Comparison of ENCODE assay signal across 11 cellular contexts in genomic region chr4:8242782-8243556, GRCh38. TPM values are rescaled to one million over a fixed set of nuclear protein-coding genes. Genes with fewer than 3 reads are reported as not detected.
DNase-seq lines count a peak whose midpoint lies in the region; ATAC-seq and TF ChIP-seq lines count a peak whose summit lies in the region.
"Had no signal": no experiment of that assay in that cellular context is flagged by ENCODE, and none has a peak within 500 bp of the region (broad histone marks: within the 10 kb centered on the region; RNA-seq: fewer than 3 reads in every experiment).

No MANE protein-coding gene starts in this region.

- peak overlapping the region; percentile 93 for H2AFZ ChIP-seq in GM23338

- intact Hi-C loops in sigmoid colon (cut with DNase I) = loop anchor here (1.0 to 5.0 kb wide), 2 partner anchors 160 to 349 kb away; partner anchors contain the start of gene CPZ

- H3K4me1 ChIP-seq in GM23338 (ENCODE audit: insufficient read depth) (no peaks in the 10 kb centered on the region), adipocyte (ENCODE audit: control insufficient read depth, insufficient read depth, low read length) (peaks cover 30% of the 10 kb centered on the region), right atrium auricular region (peaks cover 0 to 29% of the 10 kb centered on the region in 2 donors), sigmoid colon (peaks cover 0 to 12% (median 11%) of the 10 kb centered on the region in 4 donors)

- H3K4me3 ChIP-seq in GM23338 (no peak overlapping the region), adipocyte (ENCODE audit: low read length) (no peak overlapping the region), right atrium auricular region (no peak overlapping the region), sigmoid colon (no peak overlapping the region)
- H3K4me3 ChIP-seq: lung, MG63 had no signal

- H4K20me1 ChIP-seq in GM23338 (replicated peaks; ENCODE audit: insufficient read depth) = no peaks in the 10 kb centered on the region

- 77 to 87% methylated on average over 10 of the region's 10 CpGs for WGBS in sigmoid colon, 2 donors

- H3K27me3 ChIP-seq in GM23338 (ENCODE audit: insufficient read depth) (no peaks in the 10 kb centered on the region), adipocyte (replicated peaks; ENCODE audit: control insufficient read depth, insufficient read depth, low read length) (no peaks in the 10 kb centered on the region), right atrium auricular region (no peaks in the 10 kb centered on the region), sigmoid colon (no peaks in the 10 kb centered on the region)
- H3K27me3 ChIP-seq: MG63 had no signal

- no peak overlapping the region for H3K27ac Mint-ChIP-seq in GM23338

- H3K27ac ChIP-seq in GM23338 (ENCODE audit: low read depth) (no peak overlapping the region), right atrium auricular region (peak overlapping the region; percentile 8 to 66), sigmoid colon (peak overlapping the region in 3 of 4 donors; percentile 2 to 49 (median 43))

- TF ChIP-seq EP300 in sigmoid colon (IDR thresholded peaks at IDR 0.05) = no peak

- no peak for ATAC-seq in GM23338
- ATAC-seq in activated CD4-positive, CD25-positive, alpha-beta regulatory T cell treated with anti-CD3 and anti-CD28 coated beads, Interleukin-2, amount 50 U/mL, for 24 hours = no peak
- ATAC-seq in GM21825 (IDR thresholded peaks at IDR 0.05; ENCODE audit: unreplicated experiment) = no peak

- peaks cover 5% of the 10 kb centered on the region; the same call in 1 of the 3 replicates for H3K4me1 Mint-ChIP-seq in GM23338

- H3K9me2 ChIP-seq in GM23338 (ENCODE audit: insufficient read depth) = no peaks in the 10 kb centered on the region

- in situ Hi-C loops in G401 (cut with HindIII; ENCODE audit: low sequenced_read_pairs) = no loop called here

- no peak for DNase-seq in GM23338 (ENCODE audit: low spot score)
- no peak for DNase-seq in adipocyte (ENCODE audit: low read depth)
- DNase-seq in right atrium auricular region (ENCODE audit: low spot score) = no peak
- no peak for DNase-seq in sigmoid colon
- DNase-seq in G401 (ENCODE audit: low spot score) = no peak
- DNase-seq in NCI-H1694 treated with DMSO at 0.1 percent for 48 hours (lab: John Stamatoyannopoulos, UW) = no peak

- no peaks in the 10 kb centered on the region for H3K36me3 ChIP-seq in GM23338 (ENCODE audit: insufficient read depth)
- H3K36me3 ChIP-seq in adipocyte (ENCODE audit: control insufficient read depth, insufficient read depth, low read length, severe bottlenecking) = no peaks in the 10 kb centered on the region
- no peaks in the 10 kb centered on the region for H3K36me3 ChIP-seq in right atrium auricular region
- H3K36me3 ChIP-seq in sigmoid colon = no peaks in the 10 kb centered on the region
- H3K36me3 ChIP-seq: MG63 had no signal

- H3K4me3 Mint-ChIP-seq in GM23338 = no peak overlapping the region
- H3K4me3 Mint-ChIP-seq: neural crest cell had no signal

- no peaks in the 10 kb centered on the region for H3K9me3 Mint-ChIP-seq in GM23338
- H3K9me3 Mint-ChIP-seq: neural crest cell had no signal

- no peaks in the 10 kb centered on the region for H3K9me3 ChIP-seq in adipocyte (ENCODE audit: control insufficient read depth, low read length)
- H3K9me3 ChIP-seq in right atrium auricular region = no peaks in the 10 kb centered on the region
- no peaks in the 10 kb centered on the region for H3K9me3 ChIP-seq in sigmoid colon
- H3K9me3 ChIP-seq: MG63 had no signal

- H3K4me2 ChIP-seq in GM23338 = no peak overlapping the region

- no peaks in the 10 kb centered on the region for H3F3A ChIP-seq in GM23338 (replicated peaks; ENCODE audit: low read depth)

- no peaks in the 10 kb centered on the region for H3K79me2 ChIP-seq in GM23338 (replicated peaks; ENCODE audit: insufficient read depth)

- H3K27me3 Mint-ChIP-seq in GM23338 (ENCODE audit: insufficient read depth, low read depth, poor library complexity) = peaks cover 8% of the 10 kb centered on the region

- no peak for TF ChIP-seq POLR2A in sigmoid colon (IDR thresholded peaks at IDR 0.05)

- H3K9ac ChIP-seq in adipocyte (ENCODE audit: low read length) = peak overlapping the region; percentile 53

- TF ChIP-seq CTCF in GM23338 (conservative IDR thresholded peaks at IDR 0.05; ENCODE audit: low read depth in 2 of 2) = no peak
- no peak for TF ChIP-seq CTCF in right atrium auricular region (IDR thresholded peaks at IDR 0.05)
- TF ChIP-seq CTCF in sigmoid colon (IDR thresholded peaks at IDR 0.05) = no peak

- H3K36me3 Mint-ChIP-seq in GM23338 (ENCODE audit: low read depth) = no peaks in the 10 kb centered on the region

TF ChIP-seq in GM23338, 12 proteins besides CTCF, POLR2A, EP300 and RAD21 (continues in another document):
- TF ChIP-seq ETS1 (IDR thresholded peaks at IDR 0.05) (no peak), EZH2phosphoT487 (IDR thresholded peaks at IDR 0.05; ENCODE audit: unreplicated experiment) (no peak), NANOG (IDR thresholded peaks at IDR 0.05; ENCODE audit: borderline replicate concordance) (no peak)

RNA-seq across cellular contexts. Expression of gene HTRA3, which starts 26.6 kb away (rescaled TPM):
- total RNA-seq in GM23338 (2014; rRNA removed; shearing (Covaris generic)) = 1.8 and 3.6 TPM in 2 replicates
- polyA plus RNA-seq in GM23338 (2016; fragmentation: Nextera tagmentation; extraction: Ambion mirVana) = 1.3 and 1.4 TPM in 2 replicates
- total RNA-seq in right atrium auricular region = 100 to 1,000 TPM in 1 of 2 donors, 10 to 100 TPM in 1; 33.8 to 124 TPM
- 10 to 100 TPM; 14.5 to 49.6 (median 32.1) TPM for total RNA-seq in sigmoid colon
- polyA plus RNA-seq in sigmoid colon = 1 to 10 TPM; 1.2 to 5.0 (median 3.6) TPM
- total RNA-seq in G401 (2014; rRNA removed; shearing (Covaris generic)) = 0.14 TPM in 1 of 2 replicates, not detected in the other

RNA-seq across cellular contexts. Expression of gene SH3TC1, which starts 43.9 kb away (rescaled TPM):
- total RNA-seq in GM23338 (2014; rRNA removed; shearing (Covaris generic)) = 0.07 TPM in 1 of 2 replicates, not detected in the other
- polyA plus RNA-seq in GM23338 (2016; fragmentation: Nextera tagmentation; extraction: Ambion mirVana) = not detected in 2 replicates
- 10 to 100 TPM in 1 of 2 donors, 1 to 10 TPM in 1; 8.9 to 13.9 TPM for total RNA-seq in right atrium auricular region
- total RNA-seq in sigmoid colon = 10 to 100 TPM in 1 of 4 donors, 1 to 10 TPM in 3; 6.4 to 24.4 (median 8.3) TPM
- 10 to 100 TPM in 1 of 3 donors, 1 to 10 TPM in 2; 3.0 to 14.2 (median 3.7) TPM for polyA plus RNA-seq in sigmoid colon
- total RNA-seq in G401 (2014; rRNA removed; shearing (Covaris generic)) = not detected in 2 replicates
